ENCODE assay signal across 8 cellular contexts in the genomic region with DNA sequence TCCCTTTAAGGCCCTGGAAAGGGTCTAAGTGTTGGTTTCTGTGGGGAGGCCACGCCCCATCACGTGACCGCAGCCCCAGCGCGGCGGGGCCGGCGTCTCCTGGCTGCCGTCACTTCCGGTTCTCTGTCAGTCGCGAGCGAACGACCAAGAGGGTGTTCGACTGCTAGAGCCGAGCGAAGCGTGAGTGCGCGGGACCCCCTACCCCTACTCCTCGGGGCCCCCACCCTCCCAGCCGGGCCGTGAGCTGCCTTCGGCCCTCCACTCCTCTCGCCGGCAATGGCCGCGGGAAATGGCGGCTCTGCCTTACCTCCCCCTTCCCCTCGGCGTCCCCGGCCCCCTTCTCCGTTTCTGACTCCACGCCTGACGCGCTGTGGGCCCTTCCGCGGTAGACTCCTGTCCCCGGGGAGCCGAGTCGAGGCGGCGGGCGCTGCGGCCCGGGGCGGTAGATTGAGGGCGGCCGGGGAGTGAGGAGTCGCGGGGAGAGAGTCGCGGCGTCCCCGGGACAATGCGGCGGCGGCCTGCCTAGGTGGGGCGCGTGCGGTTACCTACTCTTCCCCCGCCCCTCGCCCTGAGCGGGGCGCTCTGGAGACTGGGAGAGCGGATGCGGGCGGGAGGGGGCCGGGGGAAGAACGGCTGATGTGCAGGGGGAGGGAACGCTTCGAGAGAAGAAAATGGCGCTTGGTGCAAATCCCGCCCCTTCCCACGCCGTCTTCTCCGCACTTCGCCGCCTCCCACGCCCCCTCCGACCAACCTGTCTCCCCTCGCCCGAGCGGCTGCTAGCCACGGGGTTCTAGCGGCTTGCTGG. TPM values are rescaled to one million over a fixed set of nuclear protein-coding genes. Genes with fewer than 3 reads are reported as not detected.
DNase-seq lines count a peak whose midpoint lies in the region; ATAC-seq, FAIRE-seq and TF ChIP-seq lines count a peak whose summit lies in the region.

TSS of gene SUB1 (plus strand) at position 112 of the 805 bp plus-strand sequence. CDS start 2,956 bp downstream, outside the sequence.

- intact Hi-C loops in kidney (cut with DNase I), result loop anchor here (10.0 kb wide), 1 partner anchor 91 kb away; no protein-coding TSS in a partner anchor

- peaks cover 6 to 8% of the 10 kb centered on the region in 2 donors for H3K36me3 ChIP-seq in kidney (ENCODE audit: control insufficient read depth in 1 of 2, insufficient read depth in 2 of 2, low read length in 2 of 2)

- H3K4me1 ChIP-seq in kidney (ENCODE audit: control insufficient read depth in 1 of 2, insufficient read depth in 1 of 2, low read depth in 1 of 2, low read length in 2 of 2), result peaks cover 6 to 7% of the 10 kb centered on the region in 2 donors

- peak within 1 kb of the TSS; percentile 55 to 92 for H3K9ac ChIP-seq in kidney (ENCODE audit: low read length in 2 of 2)

- ATAC-seq in GM19043 (IDR thresholded peaks at IDR 0.05; ENCODE audit: low read depth, unreplicated experiment), result peak; percentile 43
- peak; percentile 44 for ATAC-seq in HG03378 (IDR thresholded peaks at IDR 0.05; ENCODE audit: unreplicated experiment)
- peak; percentile 81 to 82 for ATAC-seq in activated CD4-positive, CD25-positive, alpha-beta regulatory T cell treated with anti-CD3 and anti-CD28 coated beads, Interleukin-2, amount 50 U/mL, for 24 hours

- TF ChIP-seq CTCF in AG10803 (conservative IDR thresholded peaks at IDR 0.05; ENCODE audit: low read length) (no peak), kidney (IDR thresholded peaks at IDR 0.05; ENCODE audit: borderline replicate concordance, extremely low read depth, insufficient read depth) (peak; percentile 16)

- H3K27ac ChIP-seq in kidney (ENCODE audit: low read depth in 2 of 2, low read length in 2 of 2), result peak within 1 kb of the TSS; percentile 98 to 99

- FAIRE-seq in kidney (lab: Jason Lieb, UNC), result no peak

- DNase-seq in AG10803 (ENCODE audit: low read depth) (peak; percentile 89), NCI-H446 treated with DMSO at 0.1 percent for 48 hours (lab: John Stamatoyannopoulos, UW) (peak; percentile 88), cerebellar cortex (ENCODE audit: low spot score) (peak; percentile 94), kidney (peak; percentile 98)
- DNase-seq in stimulated activated CD4-positive, alpha-beta T cell treated with anti-CD3 and anti-CD28 coated beads, Interleukin-15, amount 100 ng/mL, for 24 hours, result peak; percentile 96

- peaks cover 0 to 10% of the 10 kb centered on the region in 2 donors for H3K9me3 ChIP-seq in kidney (ENCODE audit: control insufficient read depth in 1 of 2, low read length in 2 of 2)

- peak within 1 kb of the TSS; percentile 92 for H3K4me3 ChIP-seq in AG10803 (ENCODE audit: low read length)
- peak within 1 kb of the TSS; percentile 91 to 94 for H3K4me3 ChIP-seq in kidney (ENCODE audit: low read length in 2 of 2)

RNA-seq across cellular contexts. Expression of gene SUB1, which starts in this region (rescaled TPM):
- total RNA-seq in kidney, result 167 TPM
- polyA plus RNA-seq in kidney (ENCODE audit: insufficient read depth, low read depth, low replicate concordance), result 292 TPM

Comparison
In these comparisons a context has a peak if more than half of its experiments do, and no peak if none do; other contexts are left out.
1. Peak in every context shown above with its lines: DNase-seq, ATAC-seq, H3K4me3 ChIP-seq and H3K27ac ChIP-seq.